In genomic region chr13:49300716-49301589, GRCh38 we compare ENCODE assay signal across 8 cellular contexts. TPM values are rescaled to one million over a fixed set of nuclear protein-coding genes. Genes with fewer than 3 reads are reported as not detected.
DNase-seq lines count a peak whose midpoint lies in the region; ATAC-seq and TF ChIP-seq lines count a peak whose summit lies in the region.

No MANE protein-coding gene starts in this region.

- WGBS in lung, 2 donors = 43 to 52% methylated on average over 20 of the region's 20 CpGs

- intact Hi-C loops in dendritic cell treated with granulocyte-macrophage colony-stimulating factor and Interleukin-4, amounts not matched to agents 40 ng/mL and 50 ng/mL, for 4 days (cut with micrococcal nuclease) = loop anchor here (1.0 kb wide), 2 partner anchors 136 to 306 kb away; no protein-coding TSS in a partner anchor

- H3K4me1 Mint-ChIP-seq in dendritic cell treated with granulocyte-macrophage colony-stimulating factor and Interleukin-4, amounts not matched to agents 40 ng/mL and 50 ng/mL, for 4 days (ENCODE audit: low read depth) = peaks cover 13% of the 10 kb centered on the region

- peak; percentile 82 for TF ChIP-seq CTCF in AG09319 (IDR thresholded peaks at IDR 0.05; ENCODE audit: low read depth, low read length)
- peak; percentile 91 for TF ChIP-seq CTCF in lung (IDR thresholded peaks at IDR 0.05; ENCODE audit: control extremely low read depth, extremely low read depth)

- no peaks in the 10 kb centered on the region for H3K36me3 ChIP-seq in lung (ENCODE audit: control insufficient read depth in 2 of 2, insufficient read depth in 2 of 2, low read length in 2 of 2)

- no peaks in the 10 kb centered on the region for H3K36me3 Mint-ChIP-seq in dendritic cell treated with granulocyte-macrophage colony-stimulating factor and Interleukin-4, amounts not matched to agents 40 ng/mL and 50 ng/mL, for 4 days (ENCODE audit: low read depth)

- H3K4me3 Mint-ChIP-seq in dendritic cell treated with granulocyte-macrophage colony-stimulating factor and Interleukin-4, amounts not matched to agents 40 ng/mL and 50 ng/mL, for 4 days = peak overlapping the region; percentile 72

- peaks cover 0 to 10% of the 10 kb centered on the region in 2 donors for H3K4me1 ChIP-seq in lung (ENCODE audit: control insufficient read depth in 2 of 2, insufficient read depth in 2 of 2, low read length in 2 of 2)

- H3K9me3 ChIP-seq in lung (ENCODE audit: control insufficient read depth in 2 of 2, insufficient read depth in 1 of 2, low read length in 1 of 2) = no peaks in the 10 kb centered on the region

- H3K27me3 ChIP-seq in lung (ENCODE audit: control insufficient read depth, insufficient read depth) = no peaks in the 10 kb centered on the region

- DNase-seq in AG09319 (ENCODE audit: extremely low read depth, low read depth) (peak; percentile 40), NCI-H446 treated with DMSO at 0.1 percent for 48 hours (lab: John Stamatoyannopoulos, UW) (peak; percentile 29), lung (ENCODE audit: low spot score) (peak; percentile 59)
- DNase-seq in activated CD4-positive, alpha-beta T cell treated with anti-CD3 and anti-CD28 coated beads for 48 hours = peak; percentile 71
- peak; percentile 47 for DNase-seq in stimulated activated CD8-positive, alpha-beta memory T cell treated with anti-CD3 and anti-CD28 coated beads, Interleukin-12 subunit alpha, Interleukin-12 subunit beta, amount 100 ng/mL, for 4 hours (ENCODE audit: low read depth)

- H3K27me3 Mint-ChIP-seq in dendritic cell treated with granulocyte-macrophage colony-stimulating factor and Interleukin-4, amounts not matched to agents 40 ng/mL and 50 ng/mL, for 4 days = no peaks in the 10 kb centered on the region

- peak; percentile 88 for ATAC-seq in GM18858 (IDR thresholded peaks at IDR 0.05; ENCODE audit: unreplicated experiment)
- peak; percentile 86 for ATAC-seq in HG03095 (IDR thresholded peaks at IDR 0.05; ENCODE audit: unreplicated experiment)
- ATAC-seq in lung (ENCODE audit: insufficient read depth, low FRiP score) = peak; percentile 89

- H3K4me3 ChIP-seq in lung = no peak overlapping the region

- H3K27ac ChIP-seq in lung (ENCODE audit: low read depth in 1 of 2, low read length in 1 of 2) = peak overlapping the region in 1 of 2 donors; percentile 30

- H3K9me3 Mint-ChIP-seq in dendritic cell treated with granulocyte-macrophage colony-stimulating factor and Interleukin-4, amounts not matched to agents 40 ng/mL and 50 ng/mL, for 4 days = no peaks in the 10 kb centered on the region

- peak overlapping the region; percentile 67 for H3K27ac Mint-ChIP-seq in dendritic cell treated with granulocyte-macrophage colony-stimulating factor and Interleukin-4, amounts not matched to agents 40 ng/mL and 50 ng/mL, for 4 days

RNA-seq across cellular contexts. Expression of gene CDADC1, which starts 53.2 kb away (rescaled TPM):
- 10 to 100 TPM in 1 of 2 donors, 1 to 10 TPM in 1; 8.9 to 11.6 TPM for total RNA-seq in lung
- 1 to 10 TPM; 5.2 to 5.3 TPM for polyA plus RNA-seq in lung
